In the genomic region with DNA sequence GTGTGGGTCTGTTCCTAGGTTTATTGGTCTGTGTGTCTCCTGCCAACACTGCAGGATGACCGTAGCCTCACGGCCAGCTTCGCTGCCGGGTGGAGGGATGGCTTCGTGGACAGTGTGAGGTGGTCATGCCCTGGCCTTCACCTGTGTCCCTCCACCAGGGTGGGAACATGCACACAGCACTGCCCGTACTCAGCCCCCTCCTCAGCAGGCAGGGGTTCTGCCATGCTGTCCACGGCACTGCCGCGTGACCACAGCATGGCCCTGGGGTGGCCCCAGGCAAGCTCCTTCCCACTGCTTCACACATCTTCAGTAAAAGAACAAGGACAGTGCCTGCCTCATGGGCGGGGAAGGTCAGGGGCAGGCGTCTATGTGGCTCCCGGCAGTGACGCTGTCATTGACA, we compare ENCODE assay signal across 31 cellular contexts.
"Had no signal": no experiment of that assay in that cellular context is flagged by ENCODE, and none has a peak within 500 bp of the region (broad histone marks: within the 10 kb centered on the region; RNA-seq: fewer than 3 reads in every experiment).

No MANE protein-coding gene starts in this region.

- ATAC-seq: activated CD4-positive, alpha-beta T cell treated with anti-CD3 and anti-CD28 coated beads for 36 hours; activated CD4-positive, CD25-positive, alpha-beta regulatory T cell treated with anti-CD3 and anti-CD28 coated beads, Interleukin-2, amount 50 U/mL, for 24 hours; activated CD8-positive, alpha-beta memory T cell treated with anti-CD3 and anti-CD28 coated beads, Interleukin-2, amount 10 ng/mL, durations not matched to agents 7 days and 5 days; activated CD8-positive, alpha-beta T cell treated with anti-CD3 and anti-CD28 coated beads, Interleukin-2, amount 10 ng/mL, durations not matched to agents 7 days and 5 days; activated naive CD8-positive, alpha-beta T cell treated with anti-CD3 and anti-CD28 coated beads, Interleukin-2, amount 50 U/mL, for 24 hours; WTC11 had no signal

- H3K27ac ChIP-seq: ascending aorta, cardiac muscle cell, WERI-Rb-1 had no signal

- H3K4me3 ChIP-seq: ascending aorta, cardiac muscle cell had no signal

- H3K4me1 ChIP-seq: ascending aorta had no signal

- H3K27me3 ChIP-seq: ascending aorta, cardiac muscle cell had no signal

- H3K36me3 ChIP-seq: ascending aorta, cardiac muscle cell, WERI-Rb-1 had no signal

- DNase-seq: activated CD4-positive, alpha-beta memory T cell treated with anti-CD3 and anti-CD28 coated beads, Interleukin-2, amount 10 ng/mL, durations not matched to agents 7 days and 5 days; activated CD4-positive, alpha-beta T cell treated with anti-CD3 and anti-CD28 coated beads for 1 hour; activated CD4-positive, alpha-beta T cell treated with anti-CD3 and anti-CD28 coated beads for 36 hours; activated CD4-positive, alpha-beta T cell treated with anti-CD3 and anti-CD28 coated beads for 48 hours; activated CD4-positive, alpha-beta T cell treated with anti-CD3 and anti-CD28 coated beads, Interleukin-2, amount 10 ng/mL, durations not matched to agents 7 days and 5 days; activated CD4-positive, alpha-beta T cell treated with anti-CD3 and anti-CD28 coated beads, Interleukin-2, amount 50 U/mL, for 48 hours; activated CD4-positive, CD25-positive, alpha-beta regulatory T cell; activated CD8-positive, alpha-beta memory T cell treated with anti-CD3 and anti-CD28 coated beads for 24 hours; activated CD8-positive, alpha-beta memory T cell treated with anti-CD3 and anti-CD28 coated beads, Interleukin-2, amount 10 ng/mL, durations not matched to agents 7 days and 5 days; activated CD8-positive, alpha-beta memory T cell treated with anti-CD3 and anti-CD28 coated beads, Interleukin-2, amount 50 U/mL, for 48 hours; activated CD8-positive, alpha-beta T cell treated with anti-CD3 and anti-CD28 coated beads, Interleukin-2, amount 10 ng/mL, durations not matched to agents 7 days and 5 days; activated effector memory CD4-positive, alpha-beta T cell treated with Interleukin-2 at 50 U/mL for 16 hours; activated gamma-delta T cell; activated naive CD4-positive, alpha-beta T cell treated with anti-CD3 and anti-CD28 coated beads, Interleukin-2, amount 10 ng/mL, durations not matched to agents 7 days and 5 days; activated naive CD4-positive, alpha-beta T cell treated with Interleukin-2 at 50 U/mL for 16 hours; activated naive CD8-positive, alpha-beta T cell treated with anti-CD3 and anti-CD28 coated beads, Interleukin-2, amount 10 ng/mL, durations not matched to agents 7 days and 5 days; activated naive CD8-positive, alpha-beta T cell treated with anti-CD3 and anti-CD28 coated beads, Interleukin-2, amount 50 U/mL, for 24 hours; activated T-cell treated with anti-CD3 and anti-CD28 coated beads, Interleukin-2, amount 50 U/mL, for 24 hours; activated T-cell treated with anti-CD3 and anti-CD28 coated beads, Interleukin-2, amount 50 U/mL, for 48 hours; amygdala; anterior cingulate cortex; caudate nucleus; cerebellar nuclear complex; T-helper 1 cell; T-helper 2 cell; T-helper 9 cell; WERI-Rb-1 had no signal

- H3K9me3 ChIP-seq: ascending aorta had no signal
